Comparison of ENCODE assay signal across 11 cellular contexts in the genomic region with DNA sequence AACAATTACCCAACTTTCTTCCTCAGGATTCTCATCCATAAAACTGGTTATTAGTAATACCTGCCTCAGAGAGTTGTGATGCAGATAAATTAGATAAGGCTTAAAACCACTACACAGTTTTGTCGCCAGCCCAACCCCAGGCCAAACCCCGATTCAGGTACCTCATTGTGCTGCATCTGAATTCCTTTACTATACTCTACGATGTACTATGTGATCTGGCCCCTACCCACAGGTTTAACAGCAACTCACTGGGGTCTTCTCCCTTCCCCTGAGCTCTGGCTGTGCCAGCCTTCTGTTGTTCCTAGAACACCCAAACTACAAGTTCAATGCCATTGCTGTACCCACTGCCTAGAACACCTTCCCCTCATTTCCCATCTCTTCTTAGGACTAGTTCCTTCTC.
DNase-seq lines count a peak whose midpoint lies in the region; ATAC-seq and TF ChIP-seq lines count a peak whose summit lies in the region.
"Had no signal": no experiment of that assay in that cellular context is flagged by ENCODE, and none has a peak within 500 bp of the region (broad histone marks: within the 10 kb centered on the region; RNA-seq: fewer than 3 reads in every experiment).

No MANE protein-coding gene starts in this region.

- H3K9ac ChIP-seq in SK-N-SH: no peak overlapping the region

- no peak overlapping the region; the same call in 1 of the 2 replicates for H3K4me2 ChIP-seq in SK-N-SH

- peaks cover 27% of the 10 kb centered on the region for H3K36me3 Mint-ChIP-seq in CD4-positive, alpha-beta T cell (ENCODE audit: low read depth)
- H3K36me3 Mint-ChIP-seq in T-helper 17 cell (ENCODE audit: low read depth): peaks cover 7% of the 10 kb centered on the region
- peaks cover 9% of the 10 kb centered on the region for H3K36me3 Mint-ChIP-seq in memory B cell

- peaks cover 3 to 9% of the 10 kb centered on the region in 2 experiments; a peak in 2 of 4 replicates for H3K4me1 ChIP-seq in SK-N-SH (ENCODE audit: control insufficient read depth in 1 of 2, insufficient read depth in 2 of 2, low read depth in 1 of 2, low read length in 1 of 2)

- CTCF ChIA-PET in CD4-positive, alpha-beta T cell (lab: Charles Lee): interaction anchor here (0.9 to 1.2 kb wide), 4 partner anchors 18 to 97 kb away, joined by 3 to 6 read pairs (median 3); no protein-coding TSS in a partner anchor
- CTCF ChIA-PET in SK-N-SH (lab: Yijun Ruan, JAX): interaction anchor here (1.2 kb wide), 1 partner anchor 133 kb away, joined by 3 read pairs; no protein-coding TSS in a partner anchor

- no peaks in the 10 kb centered on the region for H3K9me3 ChIP-seq in CD4-positive, alpha-beta T cell (ENCODE audit: control insufficient read depth, low read length)
- H3K9me3 ChIP-seq in T-helper 17 cell (ENCODE audit: control insufficient read depth, low read length, poor library complexity, severe bottlenecking): peaks cover 2% of the 10 kb centered on the region
- H3K9me3 ChIP-seq in SK-N-SH: no peaks in the 10 kb centered on the region

- peaks cover 2% of the 10 kb centered on the region for H3K9me3 Mint-ChIP-seq in CD4-positive, alpha-beta T cell
- peaks cover 3% of the 10 kb centered on the region for H3K9me3 Mint-ChIP-seq in memory B cell

- intact Hi-C loops in CD4-positive, alpha-beta T cell (cut with DNase I, micrococcal nuclease): loop anchor here in 1 of 2 experiments (10.0 kb wide), 1 partner anchor 61 kb away; a partner anchor contains a TSS

- no peaks in the 10 kb centered on the region for H3K9me2 ChIP-seq in SK-N-SH

- H3K27ac Mint-ChIP-seq in CD4-positive, alpha-beta T cell: peak overlapping the region; percentile 77
- peak overlapping the region; percentile 99 for H3K27ac Mint-ChIP-seq in T-helper 17 cell
- H3K27ac Mint-ChIP-seq in memory B cell: peak overlapping the region; percentile 79

- H3K4me3 ChIP-seq in SK-N-SH (ENCODE audit: low read depth in 2 of 2, low read length in 1 of 2): no peak overlapping the region

- H3K4me1 Mint-ChIP-seq in CD4-positive, alpha-beta T cell (ENCODE audit: low read depth): peaks cover 42% of the 10 kb centered on the region
- H3K4me1 Mint-ChIP-seq in T-helper 17 cell (peaks cover 32% of the 10 kb centered on the region), memory B cell (peaks cover 25% of the 10 kb centered on the region)

- POLR2A ChIA-PET in CD4-positive, alpha-beta T cell (lab: Charles Lee): interaction anchor here (0.6 to 1.9 kb wide), 6 partner anchors 16 to 115 kb away, joined by 3 to 9 read pairs (median 4); a partner anchor contains a TSS
- POLR2A ChIA-PET in SK-N-SH (lab: Yijun Ruan, JAX): no interaction called here

- no peaks in the 10 kb centered on the region for H4K20me1 ChIP-seq in SK-N-SH (ENCODE audit: insufficient read depth)

- ATAC-seq in CD4-positive, alpha-beta T cell (ENCODE audit: poor library complexity): peak; percentile 32
- ATAC-seq in GM19463 (IDR thresholded peaks at IDR 0.05; ENCODE audit: unreplicated experiment): peak; percentile 0
- ATAC-seq in T-helper 17 cell: peak; percentile 52
- ATAC-seq in memory B cell (ENCODE audit: low read depth): no peak

- DNase-seq in CD4-positive, alpha-beta T cell: no peak
- no peak for DNase-seq in T-helper 17 cell
- DNase-seq in memory B cell (ENCODE audit: low spot score in 2 of 2): no peak
- no peak for DNase-seq in NCI-H748 (lab: John Stamatoyannopoulos, UW; ENCODE audit: unreplicated experiment)
- DNase-seq in stimulated activated CD4-positive, alpha-beta T cell treated with anti-CD3 and anti-CD28 coated beads, Interleukin-2, amount 100 ng/mL, for 24 hours: no peak
- DNase-seq in central memory CD4-positive, alpha-beta T cell: no peak
- DNase-seq in SK-N-SH: no peak
- DNase-seq: islet precursor cell, NCI-H146 had no signal

- no peak for TF ChIP-seq CTCF in CD4-positive, alpha-beta T cell (IDR thresholded peaks at IDR 0.05)
- no peak for TF ChIP-seq CTCF in SK-N-SH (IDR thresholded peaks at IDR 0.05)

- no peak for TF ChIP-seq EP300 in SK-N-SH (IDR thresholded peaks at IDR 0.05; ENCODE audit: borderline replicate concordance in 1 of 2, low read depth in 1 of 2, low read length in 1 of 2)

- H3F3A ChIP-seq in SK-N-SH (replicated peaks; ENCODE audit: insufficient read depth): no peaks in the 10 kb centered on the region

- no peaks in the 10 kb centered on the region for H3K36me3 ChIP-seq in SK-N-SH (replicated peaks in 1 of 2; ENCODE audit: control insufficient read depth in 1 of 2, insufficient read depth in 2 of 2, low read length in 1 of 2)

- WGBS in SK-N-SH (ENCODE audit: low lambda C conversion rate): 96% methylated on average over 3 of the region's 3 CpGs

- no peak for TF ChIP-seq RAD21 in SK-N-SH (IDR thresholded peaks at IDR 0.05; ENCODE audit: low read length)

- H3K27me3 ChIP-seq in CD4-positive, alpha-beta T cell (ENCODE audit: control insufficient read depth, insufficient read depth, low read length): no peaks in the 10 kb centered on the region
- H3K27me3 ChIP-seq in SK-N-SH (ENCODE audit: insufficient read depth): no peaks in the 10 kb centered on the region
- H3K27me3 ChIP-seq: foreskin keratinocyte had no signal

- peak overlapping the region; percentile 72 for H3K4me3 Mint-ChIP-seq in CD4-positive, alpha-beta T cell
- H3K4me3 Mint-ChIP-seq in T-helper 17 cell (peak overlapping the region; percentile 90), memory B cell (peak overlapping the region; percentile 49)

- no peaks in the 10 kb centered on the region for H3K27me3 Mint-ChIP-seq in CD4-positive, alpha-beta T cell
- no peaks in the 10 kb centered on the region for H3K27me3 Mint-ChIP-seq in T-helper 17 cell
- no peaks in the 10 kb centered on the region for H3K27me3 Mint-ChIP-seq in memory B cell

- peaks cover 8% of the 10 kb centered on the region; the same call in 1 of the 2 replicates for H3K79me2 ChIP-seq in SK-N-SH (ENCODE audit: insufficient read depth)

- peak overlapping the region; percentile 47 for H3K27ac ChIP-seq in CD4-positive, alpha-beta T cell (ENCODE audit: low read depth, low read length)
- no peak overlapping the region for H3K27ac ChIP-seq in SK-N-SH (ENCODE audit: low read depth in 2 of 2, low read length in 1 of 2)
- H3K27ac ChIP-seq: foreskin keratinocyte had no signal

- no peak overlapping the region for H2AFZ ChIP-seq in SK-N-SH (ENCODE audit: low read depth)

TF ChIP-seq in SK-N-SH, 30 proteins besides CTCF, POLR2A, EP300 and RAD21:
- TF ChIP-seq NFIC (IDR thresholded peaks at IDR 0.05; ENCODE audit: borderline replicate concordance) (no peak), SMC3 (IDR thresholded peaks at IDR 0.05; ENCODE audit: low read depth, low read length) (no peak), TAF1 (IDR thresholded peaks at IDR 0.05; ENCODE audit: borderline replicate concordance, low read depth, low read length) (no peak), FOXJ3 (CRISPR knock-in tag; IDR thresholded peaks at IDR 0.05) (no peak), RCOR1 (IDR thresholded peaks at IDR 0.05; ENCODE audit: low read length) (no peak), EZH2phosphoT487 (IDR thresholded peaks at IDR 0.05; ENCODE audit: borderline replicate concordance, low read depth) (no peak), POLR2AphosphoS5 (IDR thresholded peaks at IDR 0.05; ENCODE audit: low read depth, low read length) (no peak), NRF1 (IDR thresholded peaks at IDR 0.05; ENCODE audit: low read depth, low read length) (no peak), TCF12 (IDR thresholded peaks at IDR 0.05) (no peak), YY1 (IDR thresholded peaks at IDR 0.05; ENCODE audit: low read depth) (no peak), FOXM1 (IDR thresholded peaks at IDR 0.05; ENCODE audit: low read depth) (no peak), MXI1 (IDR thresholded peaks at IDR 0.05; ENCODE audit: low read depth, low read length) (no peak), TEAD4 (IDR thresholded peaks at IDR 0.05; ENCODE audit: borderline replicate concordance, insufficient read depth) (no peak)
- TF ChIP-seq, protein P1, sequence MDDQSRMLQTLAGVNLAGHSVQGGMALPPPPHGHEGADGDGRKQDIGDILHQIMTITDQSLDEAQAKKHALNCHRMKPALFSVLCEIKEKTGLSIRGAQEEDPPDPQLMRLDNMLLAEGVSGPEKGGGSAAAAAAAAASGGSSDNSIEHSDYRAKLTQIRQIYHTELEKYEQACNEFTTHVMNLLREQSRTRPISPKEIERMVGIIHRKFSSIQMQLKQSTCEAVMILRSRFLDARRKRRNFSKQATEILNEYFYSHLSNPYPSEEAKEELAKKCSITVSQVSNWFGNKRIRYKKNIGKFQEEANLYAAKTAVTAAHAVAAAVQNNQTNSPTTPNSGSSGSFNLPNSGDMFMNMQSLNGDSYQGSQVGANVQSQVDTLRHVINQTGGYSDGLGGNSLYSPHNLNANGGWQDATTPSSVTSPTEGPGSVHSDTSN (IDR thresholded peaks at IDR 0.05): no peak
- TF ChIP-seq, protein P2, sequence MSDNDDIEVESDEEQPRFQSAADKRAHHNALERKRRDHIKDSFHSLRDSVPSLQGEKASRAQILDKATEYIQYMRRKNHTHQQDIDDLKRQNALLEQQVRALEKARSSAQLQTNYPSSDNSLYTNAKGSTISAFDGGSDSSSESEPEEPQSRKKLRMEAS (IDR thresholded peaks at IDR 0.05; ENCODE audit: low read depth): no peak
